27 cellular contexts compared by ENCODE assay signal in the genomic region with DNA sequence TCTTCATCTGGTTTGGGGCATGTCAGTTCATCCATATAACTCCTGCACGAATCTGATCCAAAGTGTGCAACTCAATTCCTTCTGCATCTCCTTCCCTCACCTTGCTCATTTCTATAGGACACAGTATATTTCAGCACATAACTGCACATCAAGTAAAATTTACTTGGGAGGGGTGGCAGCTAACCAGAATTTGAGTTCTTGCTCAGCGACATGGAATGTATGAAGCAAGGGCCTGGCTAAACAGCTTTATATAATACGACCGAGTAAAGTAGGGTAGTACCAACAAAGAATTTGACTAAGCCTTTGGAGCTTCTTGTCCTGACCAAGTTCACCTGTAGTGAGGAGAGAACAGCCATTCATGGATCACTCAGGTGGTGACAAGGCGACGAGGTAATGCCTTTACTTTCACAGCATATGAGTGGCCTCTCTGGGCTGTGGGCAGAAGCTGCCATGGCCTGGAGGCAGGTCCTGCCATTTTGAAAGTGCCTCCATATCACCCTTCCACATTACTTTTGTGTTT.
A peak's percentile ranks its signal among the peaks of the same experiment; 100 is the strongest.
DNase-seq lines count a peak whose midpoint lies in the region; TF ChIP-seq lines count a peak whose summit lies in the region.
"Had no signal": no experiment of that assay in that cellular context is flagged by ENCODE, and none has a peak within 500 bp of the region (broad histone marks: within the 10 kb centered on the region; RNA-seq: fewer than 3 reads in every experiment).

No MANE protein-coding gene starts in this region.

- H3K9me3 ChIP-seq in adipocyte (ENCODE audit: control insufficient read depth, low read length): peaks cover 6% of the 10 kb centered on the region
- no peaks in the 10 kb centered on the region for H3K9me3 ChIP-seq in fibroblast of lung (ENCODE audit: control insufficient read depth, insufficient read depth, low read depth, low read length)
- H3K9me3 ChIP-seq in trophoblast cell (ENCODE audit: insufficient read depth, low read depth, low read length): no peaks in the 10 kb centered on the region
- H3K9me3 ChIP-seq: SJSA1, suprapubic skin had no signal

- TF ChIP-seq CTCF in fibroblast of lung (conservative IDR thresholded peaks at IDR 0.05 in 1 of 2, IDR thresholded peaks at IDR 0.05 in 1 of 2; ENCODE audit: low read depth in 1 of 2, low read length in 2 of 2) (no peak), RWPE1 (conservative IDR thresholded peaks at IDR 0.05; ENCODE audit: low read depth) (no peak)

- no peaks in the 10 kb centered on the region for H3K27me3 ChIP-seq in adipocyte (replicated peaks; ENCODE audit: control insufficient read depth, insufficient read depth, low read length)
- H3K27me3 ChIP-seq in fibroblast of lung (ENCODE audit: control insufficient read depth, insufficient read depth, low read length): no peaks in the 10 kb centered on the region
- H3K27me3 ChIP-seq in trophoblast cell (ENCODE audit: insufficient read depth, low read length): no peaks in the 10 kb centered on the region
- H3K27me3 ChIP-seq: SJSA1, suprapubic skin had no signal

- H4K12ac ChIP-seq in trophoblast cell (ENCODE audit: low read depth, low read length): no peak overlapping the region

- H3K4me3 ChIP-seq in adipocyte (ENCODE audit: low read length): no peak overlapping the region
- no peak overlapping the region for H3K4me3 ChIP-seq in fibroblast of lung (replicated peaks in 1 of 4; ENCODE audit: control extremely low read depth in 1 of 4, insufficient read depth in 1 of 4, low read depth in 3 of 4, low read length in 4 of 4)
- no peak overlapping the region for H3K4me3 ChIP-seq in trophoblast cell (ENCODE audit: low read depth, low read length)
- H3K4me3 ChIP-seq: SJSA1, suprapubic skin had no signal

- no peak overlapping the region for H2BK120ac ChIP-seq in trophoblast cell (ENCODE audit: insufficient read depth, low read length, poor library complexity)

- H3K36me3 ChIP-seq in adipocyte (ENCODE audit: control insufficient read depth, insufficient read depth, low read length, severe bottlenecking) (no peaks in the 10 kb centered on the region), fibroblast of lung (ENCODE audit: control insufficient read depth, insufficient read depth, low read length) (no peaks in the 10 kb centered on the region), trophoblast cell (ENCODE audit: control insufficient read depth in 1 of 2, insufficient read depth in 2 of 2, low read length in 2 of 2) (no peaks in the 10 kb centered on the region)
- H3K36me3 ChIP-seq: SJSA1, suprapubic skin had no signal

- H2AK5ac ChIP-seq in trophoblast cell (ENCODE audit: low read length): no peak overlapping the region

- H3K4me2 ChIP-seq in fibroblast of lung (ENCODE audit: extremely low read depth, insufficient read depth, low read length) (no peak overlapping the region), trophoblast cell (ENCODE audit: low read length) (no peak overlapping the region)

- no peak for DNase-seq in adipocyte (ENCODE audit: low read depth)
- DNase-seq in fibroblast of lung (ENCODE audit: low read depth in 2 of 2): peak; percentile 68 to 74
- DNase-seq in trophoblast cell: peak; percentile 6 to 14
- DNase-seq in SW 1271 (lab: John Stamatoyannopoulos, UW): no peak
- no peak for DNase-seq in RWPE1 (ENCODE audit: low spot score)
- DNase-seq in SW480 (ENCODE audit: low spot score): no peak
- no peak for DNase-seq in SKM-1 (lab: John Stamatoyannopoulos, UW; ENCODE audit: unreplicated experiment)
- DNase-seq: activated CD4-positive, alpha-beta T cell treated with anti-CD3 and anti-CD28 coated beads for 36 hours; activated CD8-positive, alpha-beta memory T cell treated with anti-CD3 and anti-CD28 coated beads for 24 hours; activated gamma-delta T cell treated with Interleukin-2 at 50 U/mL for 16 hours; activated naive CD8-positive, alpha-beta T cell treated with anti-CD3 and anti-CD28 coated beads, Interleukin-2, amount 50 U/mL, for 24 hours; activated T-cell treated with anti-CD3 and anti-CD28 coated beads, Interleukin-2, amount 50 U/mL, for 24 hours; CD8-positive, alpha-beta memory T cell; DMS153; effector CD8-positive, alpha-beta T cell; head of caudate nucleus; HFFc6; KBM-7; left cardiac atrium; NCI-H1436; NCI-H2107; NCI-H524; nucleus accumbens; small intestine; T-helper 2 cell had no signal

- H4K20me1 ChIP-seq in fibroblast of lung (ENCODE audit: control insufficient read depth, extremely low read depth, insufficient read depth, low read length): no peaks in the 10 kb centered on the region

- no peak overlapping the region for H3K23ac ChIP-seq in trophoblast cell (ENCODE audit: low read length)

- no peak overlapping the region for H3K14ac ChIP-seq in trophoblast cell (ENCODE audit: low read length)

- H3K79me2 ChIP-seq in fibroblast of lung (ENCODE audit: control insufficient read depth, insufficient read depth, low read length) (no peaks in the 10 kb centered on the region), trophoblast cell (ENCODE audit: control insufficient read depth, insufficient read depth, low read length, poor library complexity) (peaks cover 2% of the 10 kb centered on the region)

- H3K27ac ChIP-seq in fibroblast of lung (ENCODE audit: insufficient read depth, low read length) (no peak overlapping the region), trophoblast cell (ENCODE audit: low read depth, low read length) (no peak overlapping the region), RWPE1 (no peak overlapping the region)
- H3K27ac ChIP-seq: SJSA1, suprapubic skin had no signal

- CTCF ChIA-PET in RWPE1 (lab: Yijun Ruan, JAX): interaction anchor here (0.6 kb wide), 1 partner anchor 10 kb away, joined by 3 read pairs; no protein-coding TSS in a partner anchor

- peaks cover 14% of the 10 kb centered on the region for H3K79me1 ChIP-seq in trophoblast cell (ENCODE audit: low read length)

- H4K91ac ChIP-seq in trophoblast cell (ENCODE audit: low read depth, low read length): no peak overlapping the region

- H3K4ac ChIP-seq in trophoblast cell (ENCODE audit: low read depth, low read length): no peak overlapping the region

- no peak overlapping the region for H4K8ac ChIP-seq in trophoblast cell (ENCODE audit: low read depth, low read length)

- H2BK5ac ChIP-seq in trophoblast cell (ENCODE audit: low read depth, low read length, poor library complexity): no peak overlapping the region

- POLR2A ChIA-PET in RWPE1 (lab: Yijun Ruan, JAX; ENCODE audit: low non-redundant PET): no interaction called here

- H3K18ac ChIP-seq in trophoblast cell (ENCODE audit: low read length): no peak overlapping the region

- H2AFZ ChIP-seq in fibroblast of lung (ENCODE audit: low read length) (no peak overlapping the region), trophoblast cell (ENCODE audit: insufficient read depth, low read length, poor library complexity) (no peak overlapping the region)

- WGBS in trophoblast cell (ENCODE audit: extremely low coverage, insufficient coverage, insufficient read length): no CpG with 5 or more reads among the region's 6 CpGs

- peak overlapping the region; percentile 67 for H2BK12ac ChIP-seq in trophoblast cell (ENCODE audit: low read length)

- H3K9ac ChIP-seq in adipocyte (ENCODE audit: low read length): peak overlapping the region; percentile 31
- H3K9ac ChIP-seq in fibroblast of lung (ENCODE audit: insufficient read depth, low read length): no peak overlapping the region
- no peak overlapping the region for H3K9ac ChIP-seq in trophoblast cell (ENCODE audit: low read length)

- H3K4me1 ChIP-seq in adipocyte (ENCODE audit: control insufficient read depth, insufficient read depth, low read length) (peaks cover 52% of the 10 kb centered on the region), fibroblast of lung (ENCODE audit: control insufficient read depth, extremely low read depth, insufficient read depth, low read length) (peaks cover 13% of the 10 kb centered on the region), trophoblast cell (ENCODE audit: control insufficient read depth in 1 of 2, insufficient read depth in 2 of 2, low read length in 2 of 2) (peaks cover 14 to 22% of the 10 kb centered on the region in 2 experiments)

Comparison
In these comparisons a context has a peak if more than half of its experiments do, and no peak if none do; other contexts are left out.
1. DNase-seq: peak in fibroblast of lung (2 of 2) and trophoblast cell (2 of 2); none in adipocyte (single experiment), SW 1271 (0 of 2), RWPE1 (single experiment), SW480 (single experiment) and SKM-1 (single experiment).